Comparison of ENCODE assay signal across 24 cellular contexts in genomic region chr22:45139693-45140092, GRCh38. TPM values are rescaled to one million over a fixed set of nuclear protein-coding genes. Genes with fewer than 3 reads are reported as not detected.
DNase-seq lines count a peak whose midpoint lies in the region; ATAC-seq, FAIRE-seq and TF ChIP-seq lines count a peak whose summit lies in the region.
"Had no signal": no experiment of that assay in that cellular context is flagged by ENCODE, and none has a peak within 500 bp of the region (broad histone marks: within the 10 kb centered on the region; RNA-seq: fewer than 3 reads in every experiment).

No MANE protein-coding gene starts in this region.

- H3K9ac ChIP-seq in K562 (ENCODE audit: insufficient read depth in 1 of 2, low read depth in 2 of 2, low read length in 2 of 2), result no peak overlapping the region
- H3K9ac ChIP-seq: BLaER1 treated with 17β-estradiol and CSF1 and Interleukin-3, amounts not matched to agents 10 nM and 100 nM; GM23248 had no signal

- ATAC-seq in activated CD4-positive, alpha-beta T cell treated with anti-CD3 and anti-CD28 coated beads for 36 hours, result peak; percentile 44
- ATAC-seq in K562 (no peak), HG02610 (IDR thresholded peaks at IDR 0.05; ENCODE audit: unreplicated experiment) (no peak)
- ATAC-seq: GM12878, HCT116 had no signal

- in situ Hi-C loops in K562 (cut with MboI) (no loop called here), HAP-1 (cut with MboI; ENCODE audit: low sequenced_read_pairs) (no loop called here)

- CTCF ChIA-PET in activated CD4-positive, alpha-beta T cell treated with anti-CD3 and anti-CD28 coated beads for 36 hours (lab: Charles Lee), result interaction anchor here (0.6 kb wide), 1 partner anchor 722 kb away, joined by 3 read pairs; no protein-coding TSS in a partner anchor
- CTCF ChIA-PET in activated CD4-positive, alpha-beta T cell treated with anti-CD3 and anti-CD28 coated beads, Interleukin-2, amount 10 ng/mL, durations not matched to agents 7 days and 5 days (lab: Charles Lee), result interaction anchor here (0.9 kb wide), 1 partner anchor 9 kb away, joined by 3 read pairs; no protein-coding TSS in a partner anchor
- CTCF ChIA-PET in K562 (lab: Yijun Ruan, JAX; ENCODE audit: low intra/inter-chr PET ratio), result no interaction called here

- H3K4me3 ChIP-seq in K562, result no peak overlapping the region
- H3K4me3 ChIP-seq in osteoblast (ENCODE audit: insufficient read depth, low read length), result no peak overlapping the region
- no peak overlapping the region for H3K4me3 ChIP-seq in HAP-1
- H3K4me3 ChIP-seq: BLaER1 treated with 17β-estradiol and CSF1 and Interleukin-3, amounts not matched to agents 10 nM and 100 nM; GM12878; GM23248 had no signal

- TF ChIP-seq EP300 in K562 (IDR thresholded peaks at IDR 0.05; ENCODE audit: low read length), result no peak

- H3K4me1 ChIP-seq in K562 (replicated peaks in 1 of 2; ENCODE audit: control insufficient read depth in 2 of 2, insufficient read depth in 2 of 2, low read length in 2 of 2) (no peaks in the 10 kb centered on the region), osteoblast (ENCODE audit: insufficient read depth, low read length) (peaks cover 4% of the 10 kb centered on the region), HAP-1 (peaks cover 8% of the 10 kb centered on the region)
- H3K4me1 ChIP-seq: BE2C; BLaER1 treated with 17β-estradiol and CSF1 and Interleukin-3, amounts not matched to agents 10 nM and 100 nM had no signal

- no peak for DNase-seq in activated CD4-positive, alpha-beta T cell treated with anti-CD3 and anti-CD28 coated beads for 36 hours
- no peak for DNase-seq in activated CD4-positive, alpha-beta T cell treated with anti-CD3 and anti-CD28 coated beads, Interleukin-2, amount 10 ng/mL, durations not matched to agents 7 days and 5 days
- no peak for DNase-seq in K562 (ENCODE audit: extremely low read depth in 1 of 4, low spot score in 3 of 4)
- DNase-seq in osteoblast (ENCODE audit: insufficient read length, low spot score, missing footprints), result peak; percentile 22
- DNase-seq in HAP-1 (ENCODE audit: low spot score in 2 of 2), result no peak
- DNase-seq: BE2C; CD4-positive, alpha-beta T cell; CD8-positive, alpha-beta memory T cell; DMS 273 treated with DMSO at 0.1 percent for 48 hours; DMS79; GDM1; GM23248; H7; HFFc6 had no signal

- H3K36me3 ChIP-seq in K562 (ENCODE audit: control insufficient read depth, insufficient read depth, low read length) (no peaks in the 10 kb centered on the region), osteoblast (ENCODE audit: insufficient read depth, low read length) (peaks cover 5% of the 10 kb centered on the region), HAP-1 (replicated peaks) (peaks cover 1% of the 10 kb centered on the region)

- peaks cover 25% of the 10 kb centered on the region for H3K36me3 Mint-ChIP-seq in activated CD4-positive, alpha-beta T cell treated with anti-CD3 and anti-CD28 coated beads for 36 hours (ENCODE audit: low read depth)
- peaks cover 32% of the 10 kb centered on the region for H3K36me3 Mint-ChIP-seq in activated CD4-positive, alpha-beta T cell treated with anti-CD3 and anti-CD28 coated beads, Interleukin-2, amount 10 ng/mL, durations not matched to agents 7 days and 5 days (ENCODE audit: low read depth)

- H3K9me3 ChIP-seq in K562 (replicated peaks; ENCODE audit: control insufficient read depth, insufficient read depth, low read depth, low read length) (0 out of 2 replicates have a peak, but pooled peaks cover 3% of the 10 kb centered on the region), osteoblast (ENCODE audit: low read depth, low read length) (no peaks in the 10 kb centered on the region), HAP-1 (no peaks in the 10 kb centered on the region)
- H3K9me3 ChIP-seq: BE2C had no signal

- H3K27ac Mint-ChIP-seq in activated CD4-positive, alpha-beta T cell treated with anti-CD3 and anti-CD28 coated beads for 36 hours, result no peak overlapping the region
- H3K27ac Mint-ChIP-seq in activated CD4-positive, alpha-beta T cell treated with anti-CD3 and anti-CD28 coated beads, Interleukin-2, amount 10 ng/mL, durations not matched to agents 7 days and 5 days, result no peak overlapping the region
- H3K27ac Mint-ChIP-seq: CD4-positive, alpha-beta T cell; HFFc6 had no signal

- H3K4me2 ChIP-seq in K562 (ENCODE audit: insufficient read depth, low read length) (no peak overlapping the region), osteoblast (ENCODE audit: insufficient read depth, low read length) (no peak overlapping the region)
- H3K4me2 ChIP-seq: BLaER1 treated with 17β-estradiol and CSF1 and Interleukin-3, amounts not matched to agents 10 nM and 100 nM had no signal

- H3K79me2 ChIP-seq in K562 (ENCODE audit: control insufficient read depth, insufficient read depth, low read length) (no peaks in the 10 kb centered on the region), osteoblast (ENCODE audit: insufficient read depth, low read length) (peaks cover 33% of the 10 kb centered on the region)

- intact Hi-C loops in activated CD4-positive, alpha-beta T cell treated with anti-CD3 and anti-CD28 coated beads for 36 hours (cut with DNase I, micrococcal nuclease), result no loop called here
- intact Hi-C loops in K562 (cut with micrococcal nuclease), result no loop called here

- H3K9me3 Mint-ChIP-seq in activated CD4-positive, alpha-beta T cell treated with anti-CD3 and anti-CD28 coated beads for 36 hours (ENCODE audit: low read depth), result peaks cover 3% of the 10 kb centered on the region
- H3K9me3 Mint-ChIP-seq in activated CD4-positive, alpha-beta T cell treated with anti-CD3 and anti-CD28 coated beads, Interleukin-2, amount 10 ng/mL, durations not matched to agents 7 days and 5 days, result peaks cover 6% of the 10 kb centered on the region

- FAIRE-seq in K562 (lab: Jason Lieb, UNC), result no peak
- FAIRE-seq: A204.1, D721Med, GM12878, GM19239, H1 had no signal

- H3K27me3 ChIP-seq in K562 (ENCODE audit: control insufficient read depth in 2 of 2, insufficient read depth in 2 of 2, low read length in 2 of 2), result no peaks in the 10 kb centered on the region
- no peaks in the 10 kb centered on the region for H3K27me3 ChIP-seq in osteoblast (ENCODE audit: insufficient read depth, low read length)
- no peaks in the 10 kb centered on the region for H3K27me3 ChIP-seq in HAP-1 (ENCODE audit: low read depth)
- H3K27me3 ChIP-seq: BE2C; BLaER1 treated with 17β-estradiol and CSF1 and Interleukin-3, amounts not matched to agents 10 nM and 100 nM had no signal

- no peak overlapping the region for H3K27ac ChIP-seq in K562 (ENCODE audit: extremely low read depth, low read depth, low read length)
- H3K27ac ChIP-seq in osteoblast (ENCODE audit: low read depth, low read length), result no peak overlapping the region
- H3K27ac ChIP-seq: 22Rv1; BLaER1 treated with 17β-estradiol and CSF1 and Interleukin-3, amounts not matched to agents 10 nM and 100 nM; GM23248 had no signal

- H4K20me1 ChIP-seq in K562 (replicated peaks; ENCODE audit: control insufficient read depth, insufficient read depth, low read length) (no peaks in the 10 kb centered on the region), osteoblast (ENCODE audit: insufficient read depth, low read length) (peaks cover 3% of the 10 kb centered on the region)
- H4K20me1 ChIP-seq: BLaER1 treated with 17β-estradiol and CSF1 and Interleukin-3, amounts not matched to agents 10 nM and 100 nM had no signal

- TF ChIP-seq POLR2A in K562 (conservative IDR thresholded peaks at IDR 0.05), result no peak

- TF ChIP-seq RAD21 in K562 (CRISPR knock-in tag; conservative IDR thresholded peaks at IDR 0.05 in 1 of 2, IDR thresholded peaks at IDR 0.05 in 1 of 2), result no peak

- H3K4me1 Mint-ChIP-seq in activated CD4-positive, alpha-beta T cell treated with anti-CD3 and anti-CD28 coated beads for 36 hours, result peaks cover 7% of the 10 kb centered on the region
- peaks cover 8% of the 10 kb centered on the region for H3K4me1 Mint-ChIP-seq in activated CD4-positive, alpha-beta T cell treated with anti-CD3 and anti-CD28 coated beads, Interleukin-2, amount 10 ng/mL, durations not matched to agents 7 days and 5 days
- H3K4me1 Mint-ChIP-seq: CD14-positive monocyte had no signal

- 47% methylated on average over 6 of the region's 6 CpGs for WGBS in K562 (ENCODE audit: insufficient coverage, low coverage, missing lambda C conversion rate)

- H3K27me3 Mint-ChIP-seq in activated CD4-positive, alpha-beta T cell treated with anti-CD3 and anti-CD28 coated beads for 36 hours, result no peaks in the 10 kb centered on the region
- no peaks in the 10 kb centered on the region for H3K27me3 Mint-ChIP-seq in activated CD4-positive, alpha-beta T cell treated with anti-CD3 and anti-CD28 coated beads, Interleukin-2, amount 10 ng/mL, durations not matched to agents 7 days and 5 days
- H3K27me3 Mint-ChIP-seq: CD4-positive, alpha-beta T cell had no signal

- H3K4me3 Mint-ChIP-seq in activated CD4-positive, alpha-beta T cell treated with anti-CD3 and anti-CD28 coated beads for 36 hours, result no peak overlapping the region
- H3K4me3 Mint-ChIP-seq in activated CD4-positive, alpha-beta T cell treated with anti-CD3 and anti-CD28 coated beads, Interleukin-2, amount 10 ng/mL, durations not matched to agents 7 days and 5 days, result no peak overlapping the region
- H3K4me3 Mint-ChIP-seq: CD14-positive monocyte; CD4-positive, alpha-beta T cell; CD8-positive, alpha-beta memory T cell; HFFc6 had no signal

- no peaks in the 10 kb centered on the region for H3K9me1 ChIP-seq in K562 (ENCODE audit: control insufficient read depth, insufficient read depth, low read length)

- H2AFZ ChIP-seq in K562 (ENCODE audit: low read depth, low read length), result no peak overlapping the region
- H2AFZ ChIP-seq in osteoblast (ENCODE audit: low read length), result no peak overlapping the region
- H2AFZ ChIP-seq: GM23248 had no signal

- POLR2A ChIA-PET in activated CD4-positive, alpha-beta T cell treated with anti-CD3 and anti-CD28 coated beads for 36 hours (lab: Charles Lee), result interaction anchor here (0.6 kb wide), 1 partner anchor 10 kb away, joined by 3 read pairs; no protein-coding TSS in a partner anchor
- POLR2A ChIA-PET in activated CD4-positive, alpha-beta T cell treated with anti-CD3 and anti-CD28 coated beads, Interleukin-2, amount 10 ng/mL, durations not matched to agents 7 days and 5 days (lab: Charles Lee), result interaction anchor here (0.6 kb wide), 1 partner anchor 32 kb away, joined by 10 read pairs; no protein-coding TSS in a partner anchor
- POLR2A ChIA-PET in K562 (lab: Yijun Ruan, JAX), result no interaction called here

- TF ChIP-seq CTCF in K562 (IDR thresholded peaks at IDR 0.05 in 2 of 3, conservative IDR thresholded peaks at IDR 0.05 in 1 of 3; ENCODE audit: insufficient read depth in 2 of 3, low read depth in 1 of 3, low read length in 3 of 3), result no peak
- TF ChIP-seq CTCF in osteoblast (IDR thresholded peaks at IDR 0.05; ENCODE audit: extremely low read depth, low read depth, low read length), result no peak

- no TSS peak for BruUV-seq in K562 (replicated peaks; lab: Mats Ljungman, UMichigan)

RNA-seq across cellular contexts. Expression of gene NUP50, which starts 24.0 kb away (rescaled TPM):
- total RNA-seq in activated CD4-positive, alpha-beta T cell treated with anti-CD3 and anti-CD28 coated beads for 36 hours, result 100 to 1,000 TPM; 136 to 141 TPM
- 100 to 1,000 TPM; 180 to 183 TPM for total RNA-seq in activated CD4-positive, alpha-beta T cell treated with anti-CD3 and anti-CD28 coated beads, Interleukin-2, amount 10 ng/mL, durations not matched to agents 7 days and 5 days
- 29.2 and 70.6 TPM in 2 replicates for total RNA-seq in K562 (2011; cell fraction: chromatin; rRNA removed; ENCODE audit: low replicate concordance)
- total RNA-seq in K562 (2011; cell fraction: nucleolus; rRNA removed), result 26.7 and 30.3 TPM in 2 replicates
- 33.5 and 52.8 TPM in 2 replicates for total RNA-seq in K562 (2011; cell fraction: nucleoplasm; rRNA removed)
- total RNA-seq in K562 (2014; rRNA removed), result 77.6 and 85.3 TPM in 2 replicates
- 55.3 and 62.0 TPM in 2 replicates for total RNA-seq in K562 (2014; rRNA removed; fragmentation: Illumina TruSeq; extraction: Trizol)
- total RNA-seq in K562 (2015; rRNA removed; fragmentation: Illumina TruSeq; extraction: Trizol), result 61.8 and 62.2 TPM in 2 replicates
- total RNA-seq in K562 (2021), result 83.7 and 84.2 TPM in 2 replicates
- polyA plus RNA-seq in K562 (2011; rRNA removed), result 21.8 and 29.3 TPM in 2 replicates
- 17.4 and 20.5 TPM in 2 replicates for polyA plus RNA-seq in K562 (2011; cell fraction: cytosol; rRNA removed)
- 16.0 and 30.2 TPM in 2 replicates for polyA plus RNA-seq in K562 (2011; cell fraction: nucleus; rRNA removed)
- polyA plus RNA-seq in K562 (2012), result 23.7 and 44.7 TPM in 2 replicates
- 44.8 and 57.5 TPM in 2 replicates for polyA plus RNA-seq in K562 (2014; fragmentation: Illumina TruSeq; extraction: Trizol)
- 10 to 100 TPM; 23.8 to 25.9 TPM for polyA plus RNA-seq in K562 (2014; fragmentation: Nextera tagmentation; extraction: Ambion mirVana)
- 39.3 and 49.3 TPM in 2 replicates for polyA plus RNA-seq in K562 (2014; rRNA removed)
- polyA minus RNA-seq in K562 (2011; rRNA and poly(A)+ RNA removed), result 43.2 and 54.9 TPM in 2 replicates
- 17.9 and 19.7 TPM in 2 replicates for polyA minus RNA-seq in K562 (2011; cell fraction: cytosol; rRNA and poly(A)+ RNA removed)
- 22.3 and 30.1 TPM in 2 replicates for polyA minus RNA-seq in K562 (2011; cell fraction: nucleus; rRNA and poly(A)+ RNA removed)
- total RNA-seq in osteoblast, result 34.8 and 54.3 TPM in 2 replicates
